Comparison of ENCODE assay signal across 16 cellular contexts in genomic region chr7:132135986-132136385, GRCh38.
DNase-seq lines count a peak whose midpoint lies in the region; ATAC-seq and TF ChIP-seq lines count a peak whose summit lies in the region.
"Had no signal": no experiment of that assay in that cellular context is flagged by ENCODE, and none has a peak within 500 bp of the region (broad histone marks: within the 10 kb centered on the region; RNA-seq: fewer than 3 reads in every experiment).

No MANE protein-coding gene starts in this region.

- H3K4me1 ChIP-seq in mucosa of descending colon (ENCODE audit: low read depth): no peaks in the 10 kb centered on the region
- H3K4me1 ChIP-seq: BLaER1, Caco-2 had no signal

- H3K27me3 ChIP-seq in WERI-Rb-1 (ENCODE audit: insufficient read depth, low read depth, severe bottlenecking): no peaks in the 10 kb centered on the region
- H3K27me3 ChIP-seq: BLaER1 had no signal

- H3K4me3 ChIP-seq in WERI-Rb-1 (ENCODE audit: low read depth, low read length) (no peak overlapping the region), mucosa of descending colon (no peak overlapping the region)
- H3K4me3 ChIP-seq: BLaER1, GM23248 had no signal

- peak; percentile 43 for DNase-seq in NCI-H82 (lab: John Stamatoyannopoulos, UW)
- DNase-seq in NCI-H82 treated with DMSO at 0.1 percent for 48 hours (lab: John Stamatoyannopoulos, UW; ENCODE audit: unreplicated experiment): no peak
- DNase-seq in WERI-Rb-1: no peak
- no peak for DNase-seq in mucosa of descending colon
- no peak for DNase-seq in amygdala (lab: John Stamatoyannopoulos, UW)
- no peak for DNase-seq in activated naive CD4-positive, alpha-beta T cell treated with anti-CD3 and anti-CD28 coated beads, Interleukin-2, amount 50 U/mL, for 16 hours
- DNase-seq in superior temporal gyrus (ENCODE audit: extremely low spot score): no peak
- DNase-seq: AML-193; Caco-2; CD8-positive, alpha-beta memory T cell; DMS53; GF-D8; GM23248 had no signal

- peak; percentile 21 for ATAC-seq in mucosa of descending colon
- no peak for ATAC-seq in GM21737 (IDR thresholded peaks at IDR 0.05; ENCODE audit: unreplicated experiment)

- H3K36me3 ChIP-seq in WERI-Rb-1: no peaks in the 10 kb centered on the region
- no peaks in the 10 kb centered on the region for H3K36me3 ChIP-seq in mucosa of descending colon (ENCODE audit: low read depth)
- H3K36me3 ChIP-seq: BLaER1 had no signal

- no peaks in the 10 kb centered on the region for H3K9me3 ChIP-seq in WERI-Rb-1 (ENCODE audit: severe bottlenecking)
- no peaks in the 10 kb centered on the region for H3K9me3 ChIP-seq in mucosa of descending colon
- H3K9me3 ChIP-seq: BLaER1, Caco-2 had no signal

- H3K27ac ChIP-seq in WERI-Rb-1: peak overlapping the region; percentile 79
- H3K27ac ChIP-seq: 22Rv1, BLaER1, GM23248 had no signal

- intact Hi-C loops in mucosa of descending colon (cut with DNase I, micrococcal nuclease): no loop called here

- no peak for TF ChIP-seq CTCF in WERI-Rb-1 (IDR thresholded peaks at IDR 0.05; ENCODE audit: low read depth, low read length)
- TF ChIP-seq CTCF in mucosa of descending colon (IDR thresholded peaks at IDR 0.05): no peak
